1 cellular context compared by ENCODE assay signal in genomic region chr5:65948115-65948772, GRCh38.
TF ChIP-seq lines count a peak whose summit lies in the region.

No MANE protein-coding gene starts in this region.

TF ChIP-seq in K562, 482 proteins besides CTCF, POLR2A, EP300 and RAD21:
- TF ChIP-seq USF2 (CRISPR knock-in tag; IDR thresholded peaks at IDR 0.05) = no peak
- peak; percentile 61 for TF ChIP-seq ZNF316 (IDR thresholded peaks at IDR 0.05)
- no peak for TF ChIP-seq ZFP1 (CRISPR knock-in tag; IDR thresholded peaks at IDR 0.05)
- peak; percentile 69 for TF ChIP-seq DPF2 (IDR thresholded peaks at IDR 0.05)
- peak; percentile 71 for TF ChIP-seq NFE2 (IDR thresholded peaks at IDR 0.05; ENCODE audit: low read depth)
- no peak for TF ChIP-seq ETS2 (tag; IDR thresholded peaks at IDR 0.05; ENCODE audit: borderline replicate concordance, poor library complexity, severe bottlenecking)
- peak; percentile 89 for TF ChIP-seq MAFG (tag; conservative IDR thresholded peaks at IDR 0.05)
- TF ChIP-seq THRAP3 (IDR thresholded peaks at IDR 0.05; ENCODE audit: borderline replicate concordance) = no peak
- no peak for TF ChIP-seq MED1 (CRISPR knock-in tag; IDR thresholded peaks at IDR 0.05; ENCODE audit: borderline replicate concordance)
- no peak for TF ChIP-seq MYC (IDR thresholded peaks at IDR 0.05; ENCODE audit: low read depth, low read length)
- TF ChIP-seq MYC (CRISPR knock-in tag; IDR thresholded peaks at IDR 0.05; ENCODE audit: borderline replicate concordance, low read depth) = no peak
- TF ChIP-seq TCF3 (CRISPR knock-in tag; IDR thresholded peaks at IDR 0.05) = no peak
- TF ChIP-seq NFE2L1 (tag; IDR thresholded peaks at IDR 0.05; ENCODE audit: borderline replicate concordance, low read depth) = peak; percentile 49; the same call in 1 of the 2 replicates
- peak; percentile 87 for TF ChIP-seq ZNF384 (IDR thresholded peaks at IDR 0.05; ENCODE audit: low read depth, low read length)
- peak; percentile 51; the same call in 1 of the 2 replicates for TF ChIP-seq C11orf30 (IDR thresholded peaks at IDR 0.05; ENCODE audit: low read depth)
- no peak for TF ChIP-seq ZNF512 (tag; IDR thresholded peaks at IDR 0.05)
- no peak for TF ChIP-seq TAF15 (IDR thresholded peaks at IDR 0.05; ENCODE audit: low read depth, low read length)
- 0 out of 2 replicates have a peak, but pooled peaks have one; percentile 32 for TF ChIP-seq CHAMP1 (IDR thresholded peaks at IDR 0.05)
- TF ChIP-seq SMARCA4 (IDR thresholded peaks at IDR 0.05) = 0 out of 2 replicates have a peak, but pooled peaks have one; percentile 19
